Comparison of ENCODE assay signal across 8 cellular contexts in genomic region chr7:2099036-2099957, GRCh38.
A peak's percentile ranks its signal among the peaks of the same experiment; 100 is the strongest.
DNase-seq lines count a peak whose midpoint lies in the region; ATAC-seq and TF ChIP-seq lines count a peak whose summit lies in the region.

No MANE protein-coding gene starts in this region.

- H3K14ac ChIP-seq in neuronal stem cell (ENCODE audit: low read length), result peak overlapping the region; percentile 75

- H2AK5ac ChIP-seq in neuronal stem cell (ENCODE audit: low read depth, low read length), result peak overlapping the region; percentile 42

- H3K4me1 Mint-ChIP-seq in activated T-helper 1 cell treated with anti-CD3 and anti-CD28 coated beads, Interleukin-12 subunit alpha, Interleukin-12 subunit beta, Interleukin-2, Interleukin-4 antibody, amounts not matched to agents 30 ng/mL and 10 ng/mL and 1 ng/mL, durations not matched to agents 14 hours and 24 hours and 36 hours (ENCODE audit: low read depth), result peaks cover 23% of the 10 kb centered on the region

- no peak overlapping the region for H4K8ac ChIP-seq in neuronal stem cell (ENCODE audit: low read depth, low read length)

- H3K36me3 ChIP-seq in GM06990 (ENCODE audit: control insufficient read depth, insufficient read depth, low read length), result peaks cover 2% of the 10 kb centered on the region
- H3K36me3 ChIP-seq in KOPT-K1 (ENCODE audit: insufficient read depth, low read length), result peaks cover 17% of the 10 kb centered on the region; the same call in 1 of the 2 replicates
- H3K36me3 ChIP-seq in neuronal stem cell (replicated peaks in 1 of 2; ENCODE audit: control insufficient read depth in 2 of 2, insufficient read depth in 2 of 2, low read length in 2 of 2), result peaks cover 0 to 2% of the 10 kb centered on the region in 2 donors
- no peaks in the 10 kb centered on the region for H3K36me3 ChIP-seq in SJCRH30

- intact Hi-C loops in activated T-helper 1 cell treated with anti-CD3 and anti-CD28 coated beads, Interleukin-12 subunit alpha, Interleukin-12 subunit beta, Interleukin-2, Interleukin-4 antibody, amounts not matched to agents 30 ng/mL and 10 ng/mL and 1 ng/mL, durations not matched to agents 14 hours and 24 hours and 36 hours (cut with micrococcal nuclease), result loop anchor here (5.0 kb wide), 1 partner anchor 172 kb away; no protein-coding TSS in a partner anchor

- H4K91ac ChIP-seq in neuronal stem cell (ENCODE audit: low read depth, low read length, poor library complexity), result no peak overlapping the region

- no peaks in the 10 kb centered on the region for H3K9me3 ChIP-seq in KOPT-K1 (ENCODE audit: insufficient read depth, low read length, poor library complexity, severe bottlenecking)
- H3K9me3 ChIP-seq in neuronal stem cell (replicated peaks in 1 of 2; ENCODE audit: control insufficient read depth in 2 of 2, insufficient read depth in 1 of 2, low read depth in 1 of 2, low read length in 2 of 2), result no peaks in the 10 kb centered on the region
- no peaks in the 10 kb centered on the region for H3K9me3 ChIP-seq in SJCRH30 (replicated peaks)

- H3K27me3 ChIP-seq in GM06990 (replicated peaks; ENCODE audit: control insufficient read depth, insufficient read depth, low read length) (no peaks in the 10 kb centered on the region), neuronal stem cell (ENCODE audit: control insufficient read depth in 3 of 3, insufficient read depth in 3 of 3, low read depth in 1 of 3, low read length in 3 of 3) (no peaks in the 10 kb centered on the region), SJCRH30 (no peaks in the 10 kb centered on the region)

- H3K36me3 Mint-ChIP-seq in activated T-helper 1 cell treated with anti-CD3 and anti-CD28 coated beads, Interleukin-12 subunit alpha, Interleukin-12 subunit beta, Interleukin-2, Interleukin-4 antibody, amounts not matched to agents 30 ng/mL and 10 ng/mL and 1 ng/mL, durations not matched to agents 14 hours and 24 hours and 36 hours (ENCODE audit: low read depth), result no peaks in the 10 kb centered on the region

- H3K4me3 Mint-ChIP-seq in activated T-helper 1 cell treated with anti-CD3 and anti-CD28 coated beads, Interleukin-12 subunit alpha, Interleukin-12 subunit beta, Interleukin-2, Interleukin-4 antibody, amounts not matched to agents 30 ng/mL and 10 ng/mL and 1 ng/mL, durations not matched to agents 14 hours and 24 hours and 36 hours, result no peak overlapping the region

- peak overlapping the region; percentile 23 for H3K27ac Mint-ChIP-seq in activated T-helper 1 cell treated with anti-CD3 and anti-CD28 coated beads, Interleukin-12 subunit alpha, Interleukin-12 subunit beta, Interleukin-2, Interleukin-4 antibody, amounts not matched to agents 30 ng/mL and 10 ng/mL and 1 ng/mL, durations not matched to agents 14 hours and 24 hours and 36 hours

- H3K27ac ChIP-seq in KOPT-K1 (ENCODE audit: low read depth, low read length, poor library complexity, severe bottlenecking), result peak overlapping the region; percentile 65
- H3K27ac ChIP-seq in neuronal stem cell (replicated peaks; ENCODE audit: low read length), result no peak overlapping the region
- H3K27ac ChIP-seq in SJCRH30, result no peak overlapping the region

- peak; percentile 37 for TF ChIP-seq CTCF in GM06990 (IDR thresholded peaks at IDR 0.05; ENCODE audit: insufficient read depth, low read length, poor library complexity, severe bottlenecking)

- H3K9me3 Mint-ChIP-seq in activated T-helper 1 cell treated with anti-CD3 and anti-CD28 coated beads, Interleukin-12 subunit alpha, Interleukin-12 subunit beta, Interleukin-2, Interleukin-4 antibody, amounts not matched to agents 30 ng/mL and 10 ng/mL and 1 ng/mL, durations not matched to agents 14 hours and 24 hours and 36 hours, result no peaks in the 10 kb centered on the region

- H3K23ac ChIP-seq in neuronal stem cell (ENCODE audit: low read depth, low read length, poor library complexity), result peak overlapping the region; percentile 81

- H3K4ac ChIP-seq in neuronal stem cell (ENCODE audit: low read length), result no peak overlapping the region

- H3K4me2 ChIP-seq in neuronal stem cell (ENCODE audit: insufficient read depth, low read length, poor library complexity, severe bottlenecking), result no peak overlapping the region

- H3K4me3 ChIP-seq in GM06990 (replicated peaks; ENCODE audit: low read depth, low read length), result no peak overlapping the region
- no peak overlapping the region for H3K4me3 ChIP-seq in neuronal stem cell (ENCODE audit: low read length in 2 of 2)
- no peak overlapping the region for H3K4me3 ChIP-seq in SJCRH30

- H2BK12ac ChIP-seq in neuronal stem cell (ENCODE audit: low read length), result peak overlapping the region; percentile 14

- H3K79me1 ChIP-seq in neuronal stem cell (ENCODE audit: low read depth, low read length), result peaks cover 16% of the 10 kb centered on the region

- peak overlapping the region; percentile 42 for H2BK15ac ChIP-seq in neuronal stem cell (ENCODE audit: low read length)

- H3K4me1 ChIP-seq in neuronal stem cell (ENCODE audit: control insufficient read depth in 2 of 2, insufficient read depth in 1 of 2, low read depth in 1 of 2, low read length in 2 of 2) (peaks cover 13 to 30% of the 10 kb centered on the region in 2 donors), SJCRH30 (no peaks in the 10 kb centered on the region)

- no peaks in the 10 kb centered on the region for H3K27me3 Mint-ChIP-seq in activated T-helper 1 cell treated with anti-CD3 and anti-CD28 coated beads, Interleukin-12 subunit alpha, Interleukin-12 subunit beta, Interleukin-2, Interleukin-4 antibody, amounts not matched to agents 30 ng/mL and 10 ng/mL and 1 ng/mL, durations not matched to agents 14 hours and 24 hours and 36 hours (ENCODE audit: insufficient read depth)

- DNase-seq in GM06990 (ENCODE audit: extremely low read depth, insufficient read length) (peak; percentile 57), neuronal stem cell (ENCODE audit: low spot score) (no peak), SJCRH30 (no peak), NCI-H1105 treated with DMSO at 0.1 percent for 48 hours (lab: John Stamatoyannopoulos, UW) (no peak)
- no peak for DNase-seq in activated T-helper 1 cell treated with anti-CD3 and anti-CD28 coated beads, Interleukin-12 subunit alpha, Interleukin-12 subunit beta, Interleukin-2, Interleukin-4 antibody, amounts not matched to agents 30 ng/mL and 10 ng/mL and 1 ng/mL, durations not matched to agents 14 hours and 24 hours and 36 hours (ENCODE audit: low spot score)

- H2BK120ac ChIP-seq in neuronal stem cell (ENCODE audit: low read depth, low read length), result no peak overlapping the region

- no peak overlapping the region for H3K9ac ChIP-seq in neuronal stem cell (ENCODE audit: low read depth, low read length, poor library complexity)

- H2AFZ ChIP-seq in neuronal stem cell (ENCODE audit: low read length), result no peak overlapping the region

- no peak overlapping the region for H2BK5ac ChIP-seq in neuronal stem cell (ENCODE audit: low read length)

- no CpG with 5 or more reads among the region's 30 CpGs for WGBS in neuronal stem cell (ENCODE audit: extremely low coverage in 2 of 2, insufficient read length in 2 of 2, insufficient replicate concordance in 1 of 2), 2 donors

- ATAC-seq in HG02981 (IDR thresholded peaks at IDR 0.05; ENCODE audit: unreplicated experiment) (no peak), GM21576 (IDR thresholded peaks at IDR 0.05; ENCODE audit: unreplicated experiment) (no peak)

- peak overlapping the region; percentile 86 for H3K18ac ChIP-seq in neuronal stem cell (ENCODE audit: low read length)
